In the genomic region with DNA sequence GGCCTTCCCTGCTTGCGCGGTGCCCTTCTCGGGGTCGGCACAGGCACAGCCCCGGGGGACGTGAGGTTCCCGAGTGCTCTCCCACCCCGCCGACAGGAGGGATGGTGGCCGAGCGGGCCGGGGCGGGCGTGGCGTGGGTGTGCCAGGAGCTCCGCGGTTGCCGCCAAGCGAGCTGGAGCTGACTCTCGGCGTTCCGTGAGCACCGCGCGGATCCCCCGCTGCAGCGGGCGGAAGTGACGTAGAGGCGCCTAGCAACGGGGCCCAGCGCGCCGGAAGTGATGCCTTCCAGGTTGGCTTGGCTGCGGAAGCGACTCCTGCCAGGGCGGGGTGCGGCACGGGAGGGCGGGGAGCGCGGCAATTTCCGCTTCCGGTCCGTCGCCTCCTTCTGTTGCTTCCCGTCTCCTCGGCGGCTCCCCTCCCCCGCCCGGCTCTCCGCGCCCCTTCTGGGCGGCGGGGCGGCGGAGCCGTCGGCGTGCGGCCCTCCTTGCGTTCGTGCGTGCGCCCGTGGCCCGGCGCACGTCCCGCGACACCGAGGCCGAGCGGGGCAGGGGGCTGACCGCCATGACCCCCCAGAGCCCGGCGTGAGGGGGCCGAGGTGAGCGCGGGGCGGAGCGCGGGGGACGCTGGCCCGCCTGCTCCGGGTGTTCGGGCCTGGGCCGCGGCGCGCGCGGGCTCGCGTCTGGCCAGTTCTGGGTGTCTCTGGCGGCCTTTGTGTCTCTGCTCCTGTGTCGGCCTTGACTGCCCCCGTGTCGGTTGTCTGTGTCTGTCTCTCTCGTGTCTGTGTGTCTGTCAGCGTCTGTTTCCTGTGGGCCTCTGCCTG, we compare ENCODE assay signal across 8 cellular contexts. TPM values are rescaled to one million over a fixed set of nuclear protein-coding genes. Genes with fewer than 3 reads are reported as not detected.
DNase-seq lines count a peak whose midpoint lies in the region; ATAC-seq and TF ChIP-seq lines count a peak whose summit lies in the region.

A gene (plus strand): TSS at position 386 of the 820 bp plus-strand sequence. CDS start 3,402 bp downstream, outside the sequence.

- intact Hi-C loops in mucosa of descending colon (cut with DNase I, micrococcal nuclease), result no loop called here

- no peak for TF ChIP-seq CTCF in mucosa of descending colon (IDR thresholded peaks at IDR 0.05)

- H3K36me3 ChIP-seq in mucosa of descending colon (ENCODE audit: low read depth), result peaks cover 5% of the 10 kb centered on the region

- peaks cover 37% of the 10 kb centered on the region for H3K4me1 ChIP-seq in mucosa of descending colon (ENCODE audit: low read depth)

- TF ChIP-seq EP300 in Ishikawa (IDR thresholded peaks at IDR 0.05; ENCODE audit: borderline replicate concordance), result no peak; the same call in 1 of the 2 replicates

- DNase-seq in DMS 273 treated with DMSO at 0.1 percent for 48 hours (lab: John Stamatoyannopoulos, UW) (peak; percentile 90), OCI-M2 (lab: John Stamatoyannopoulos, UW; ENCODE audit: unreplicated experiment) (peak; percentile 86), activated T-cell treated with anti-CD3 and anti-CD28 coated beads for 4 hours (peak; percentile 95), epithelial cell of prostate (ENCODE audit: low read depth, low spot score) (peak; percentile 90), mucosa of descending colon (peak; percentile 95 to 99 (median 97))
- DNase-seq in stimulated activated CD8-positive, alpha-beta memory T cell treated with anti-CD3 and anti-CD28 coated beads, Interleukin-4, amount 100 ng/mL, for 1 hour (ENCODE audit: low read depth in 2 of 2, low spot score in 1 of 2), result peak; percentile 94 to 98

- TF ChIP-seq RAD21 in Ishikawa (IDR thresholded peaks at IDR 0.05; ENCODE audit: low read depth), result no peak

- H3K4me3 ChIP-seq in mucosa of descending colon, result peak within 1 kb of the TSS; percentile 85

- peak; percentile 55 for ATAC-seq in GM21576 (IDR thresholded peaks at IDR 0.05; ENCODE audit: unreplicated experiment)
- ATAC-seq in mucosa of descending colon, result peak; percentile 93

- peak within 1 kb of the TSS; percentile 94 for H3K27ac ChIP-seq in epithelial cell of prostate

- no peaks in the 10 kb centered on the region for H3K9me3 ChIP-seq in mucosa of descending colon

TF ChIP-seq in Ishikawa, 13 proteins besides CTCF, POLR2A, EP300 and RAD21:
- TF ChIP-seq TEAD4 (IDR thresholded peaks at IDR 0.05) (no peak), FOXM1 (IDR thresholded peaks at IDR 0.05; ENCODE audit: borderline replicate concordance, low read depth) (no peak), TCF12 (IDR thresholded peaks at IDR 0.05; ENCODE audit: low read depth) (peak; percentile 77; the same call in 1 of the 2 replicates), YY1 (IDR thresholded peaks at IDR 0.05; ENCODE audit: low read depth) (no peak), ZBTB7A (IDR thresholded peaks at IDR 0.05; ENCODE audit: low read depth) (no peak), NFIC (IDR thresholded peaks at IDR 0.05) (peak; percentile 37; the same call in 1 of the 2 replicates), TAF1 (IDR thresholded peaks at IDR 0.05; ENCODE audit: low read depth) (peak; percentile 59; the same call in 1 of the 2 replicates), EGR1 (IDR thresholded peaks at IDR 0.05) (no peak), CREB1 (IDR thresholded peaks at IDR 0.05; ENCODE audit: low read depth) (peak; percentile 91), CEBPB (IDR thresholded peaks at IDR 0.05) (no peak; the same call in 1 of the 2 replicates)
- TF ChIP-seq, protein P1, sequence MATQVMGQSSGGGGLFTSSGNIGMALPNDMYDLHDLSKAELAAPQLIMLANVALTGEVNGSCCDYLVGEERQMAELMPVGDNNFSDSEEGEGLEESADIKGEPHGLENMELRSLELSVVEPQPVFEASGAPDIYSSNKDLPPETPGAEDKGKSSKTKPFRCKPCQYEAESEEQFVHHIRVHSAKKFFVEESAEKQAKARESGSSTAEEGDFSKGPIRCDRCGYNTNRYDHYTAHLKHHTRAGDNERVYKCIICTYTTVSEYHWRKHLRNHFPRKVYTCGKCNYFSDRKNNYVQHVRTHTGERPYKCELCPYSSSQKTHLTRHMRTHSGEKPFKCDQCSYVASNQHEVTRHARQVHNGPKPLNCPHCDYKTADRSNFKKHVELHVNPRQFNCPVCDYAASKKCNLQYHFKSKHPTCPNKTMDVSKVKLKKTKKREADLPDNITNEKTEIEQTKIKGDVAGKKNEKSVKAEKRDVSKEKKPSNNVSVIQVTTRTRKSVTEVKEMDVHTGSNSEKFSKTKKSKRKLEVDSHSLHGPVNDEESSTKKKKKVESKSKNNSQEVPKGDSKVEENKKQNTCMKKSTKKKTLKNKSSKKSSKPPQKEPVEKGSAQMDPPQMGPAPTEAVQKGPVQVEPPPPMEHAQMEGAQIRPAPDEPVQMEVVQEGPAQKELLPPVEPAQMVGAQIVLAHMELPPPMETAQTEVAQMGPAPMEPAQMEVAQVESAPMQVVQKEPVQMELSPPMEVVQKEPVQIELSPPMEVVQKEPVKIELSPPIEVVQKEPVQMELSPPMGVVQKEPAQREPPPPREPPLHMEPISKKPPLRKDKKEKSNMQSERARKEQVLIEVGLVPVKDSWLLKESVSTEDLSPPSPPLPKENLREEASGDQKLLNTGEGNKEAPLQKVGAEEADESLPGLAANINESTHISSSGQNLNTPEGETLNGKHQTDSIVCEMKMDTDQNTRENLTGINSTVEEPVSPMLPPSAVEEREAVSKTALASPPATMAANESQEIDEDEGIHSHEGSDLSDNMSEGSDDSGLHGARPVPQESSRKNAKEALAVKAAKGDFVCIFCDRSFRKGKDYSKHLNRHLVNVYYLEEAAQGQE (IDR thresholded peaks at IDR 0.05; ENCODE audit: low read depth), result no peak
- TF ChIP-seq, protein P2, sequence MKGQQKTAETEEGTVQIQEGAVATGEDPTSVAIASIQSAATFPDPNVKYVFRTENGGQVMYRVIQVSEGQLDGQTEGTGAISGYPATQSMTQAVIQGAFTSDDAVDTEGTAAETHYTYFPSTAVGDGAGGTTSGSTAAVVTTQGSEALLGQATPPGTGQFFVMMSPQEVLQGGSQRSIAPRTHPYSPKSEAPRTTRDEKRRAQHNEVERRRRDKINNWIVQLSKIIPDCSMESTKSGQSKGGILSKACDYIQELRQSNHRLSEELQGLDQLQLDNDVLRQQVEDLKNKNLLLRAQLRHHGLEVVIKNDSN (IDR thresholded peaks at IDR 0.05), result no peak
- TF ChIP-seq, protein P3, sequence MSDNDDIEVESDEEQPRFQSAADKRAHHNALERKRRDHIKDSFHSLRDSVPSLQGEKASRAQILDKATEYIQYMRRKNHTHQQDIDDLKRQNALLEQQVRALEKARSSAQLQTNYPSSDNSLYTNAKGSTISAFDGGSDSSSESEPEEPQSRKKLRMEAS (IDR thresholded peaks at IDR 0.05), result peak; percentile 65

RNA-seq across cellular contexts. Expression of the gene that starts here (rescaled TPM):
- total RNA-seq in mucosa of descending colon, result 100 to 1,000 TPM; 156 to 251 (median 192) TPM

Comparison
In these comparisons a context has a peak if more than half of its experiments do, and no peak if none do; other contexts are left out.
1. Peak in every context shown above with its lines: DNase-seq, ATAC-seq, H3K4me3 ChIP-seq and H3K27ac ChIP-seq.